ENCODE assay signal across 17 cellular contexts in genomic region chr7:131338990-131339389, GRCh38. TPM values are rescaled to one million over a fixed set of nuclear protein-coding genes. Genes with fewer than 3 reads are reported as not detected.
A peak's percentile ranks its signal among the peaks of the same experiment; 100 is the strongest.
DNase-seq lines count a peak whose midpoint lies in the region; ATAC-seq, FAIRE-seq and TF ChIP-seq lines count a peak whose summit lies in the region.
"Had no signal": no experiment of that assay in that cellular context is flagged by ENCODE, and none has a peak within 500 bp of the region (broad histone marks: within the 10 kb centered on the region; RNA-seq: fewer than 3 reads in every experiment).

No MANE protein-coding gene starts in this region.

- H3K79me1 ChIP-seq in trophoblast cell (ENCODE audit: low read length) = no peaks in the 10 kb centered on the region

- H2AK5ac ChIP-seq in trophoblast cell (ENCODE audit: low read length) = no peak overlapping the region

- no peak for DNase-seq in H54 (ENCODE audit: insufficient read length, low spot score)
- DNase-seq in glutamatergic neuron = no peak
- DNase-seq in trophoblast cell = no peak
- DNase-seq in WERI-Rb-1 = no peak
- DNase-seq: Caco-2; CD4-positive, CD25-positive, alpha-beta regulatory T cell; CD8-positive, alpha-beta T cell; DMS153; DND-41; GOT3; H7; HCEC 1CT had no signal

- H3K9me3 ChIP-seq in trophoblast cell (ENCODE audit: insufficient read depth, low read depth, low read length) (no peaks in the 10 kb centered on the region), WERI-Rb-1 (ENCODE audit: severe bottlenecking) (peaks cover 5% of the 10 kb centered on the region)

- H3K79me2 ChIP-seq in trophoblast cell (ENCODE audit: control insufficient read depth, insufficient read depth, low read length, poor library complexity) = peaks cover 2% of the 10 kb centered on the region

- H3K27me3 ChIP-seq in trophoblast cell (ENCODE audit: insufficient read depth, low read length) (no peaks in the 10 kb centered on the region), WERI-Rb-1 (ENCODE audit: insufficient read depth, low read depth, severe bottlenecking) (no peaks in the 10 kb centered on the region)
- H3K27me3 ChIP-seq: BLaER1 had no signal

- peak; percentile 20 for FAIRE-seq in H54 (lab: Jason Lieb, UNC)

- no peak overlapping the region for H3K4me3 ChIP-seq in trophoblast cell (ENCODE audit: low read depth, low read length)
- H3K4me3 ChIP-seq in WERI-Rb-1 (ENCODE audit: low read depth, low read length) = no peak overlapping the region
- H3K4me3 ChIP-seq: BLaER1 had no signal

- peaks cover 3% of the 10 kb centered on the region for H3K9me3 Mint-ChIP-seq in glutamatergic neuron (ENCODE audit: unreplicated experiment)

- H3K27ac ChIP-seq in trophoblast cell (ENCODE audit: low read depth, low read length) (no peak overlapping the region), WERI-Rb-1 (no peak overlapping the region)
- H3K27ac ChIP-seq: BLaER1, C4-2B had no signal

- H4K12ac ChIP-seq in trophoblast cell (ENCODE audit: low read depth, low read length) = no peak overlapping the region

- no peak overlapping the region for H3K14ac ChIP-seq in trophoblast cell (ENCODE audit: low read length)

- no peak overlapping the region for H2BK12ac ChIP-seq in trophoblast cell (ENCODE audit: low read length)

- H3K9ac ChIP-seq in trophoblast cell (ENCODE audit: low read length) = no peak overlapping the region
- H3K9ac ChIP-seq: BLaER1 had no signal

- no peaks in the 10 kb centered on the region for H3K4me1 ChIP-seq in trophoblast cell (ENCODE audit: control insufficient read depth in 1 of 2, insufficient read depth in 2 of 2, low read length in 2 of 2)
- H3K4me1 ChIP-seq: BLaER1 had no signal

- H2AFZ ChIP-seq in trophoblast cell (ENCODE audit: insufficient read depth, low read length, poor library complexity) = no peak overlapping the region

- H3K27me3 Mint-ChIP-seq in glutamatergic neuron (ENCODE audit: unreplicated experiment) = no peaks in the 10 kb centered on the region
- H3K27me3 Mint-ChIP-seq: B cell; CD4-positive, CD25-positive, alpha-beta regulatory T cell had no signal

- TF ChIP-seq CTCF in glutamatergic neuron (IDR thresholded peaks at IDR 0.05; ENCODE audit: partially characterized antibody, unreplicated experiment) = no peak
- no peak for TF ChIP-seq CTCF in WERI-Rb-1 (IDR thresholded peaks at IDR 0.05; ENCODE audit: low read depth, low read length)

- whole genome bisulfite sequencing in trophoblast cell (ENCODE audit: extremely low coverage, insufficient coverage, insufficient read length) = no CpG with 5 or more reads among the region's 2 CpGs

- no peak overlapping the region for H4K91ac ChIP-seq in trophoblast cell (ENCODE audit: low read depth, low read length)

- peaks cover 3% of the 10 kb centered on the region for H3K4me1 Mint-ChIP-seq in glutamatergic neuron (ENCODE audit: low read depth, unreplicated experiment)

- H3K36me3 Mint-ChIP-seq in glutamatergic neuron (ENCODE audit: unreplicated experiment) = peaks cover 9% of the 10 kb centered on the region

- no peak overlapping the region for H3K23ac ChIP-seq in trophoblast cell (ENCODE audit: low read length)

- no peak overlapping the region for H2BK5ac ChIP-seq in trophoblast cell (ENCODE audit: low read depth, low read length, poor library complexity)

- ATAC-seq in HG03095 (IDR thresholded peaks at IDR 0.05; ENCODE audit: unreplicated experiment) = no peak
- no peak for ATAC-seq in HG03565 (IDR thresholded peaks at IDR 0.05; ENCODE audit: unreplicated experiment)
- ATAC-seq: CD8-positive, alpha-beta T cell had no signal

- H3K4ac ChIP-seq in trophoblast cell (ENCODE audit: low read depth, low read length) = peak overlapping the region; percentile 62

- H3K27ac Mint-ChIP-seq in glutamatergic neuron (ENCODE audit: unreplicated experiment) = peak overlapping the region; percentile 44
- H3K27ac Mint-ChIP-seq: B cell; CD4-positive, CD25-positive, alpha-beta regulatory T cell; CD8-positive, alpha-beta T cell had no signal

- no peak overlapping the region for H4K8ac ChIP-seq in trophoblast cell (ENCODE audit: low read depth, low read length)

- H3K4me3 Mint-ChIP-seq in glutamatergic neuron (ENCODE audit: unreplicated experiment) = no peak overlapping the region
- H3K4me3 Mint-ChIP-seq: B cell; CD8-positive, alpha-beta T cell had no signal

- no peak overlapping the region for H2BK120ac ChIP-seq in trophoblast cell (ENCODE audit: insufficient read depth, low read length, poor library complexity)

- no peak overlapping the region for H3K18ac ChIP-seq in trophoblast cell (ENCODE audit: low read length)

- H3K36me3 ChIP-seq in trophoblast cell (ENCODE audit: control insufficient read depth in 1 of 2, insufficient read depth in 2 of 2, low read length in 2 of 2) = no peaks in the 10 kb centered on the region
- no peaks in the 10 kb centered on the region for H3K36me3 ChIP-seq in WERI-Rb-1

- H3K4me2 ChIP-seq in trophoblast cell (ENCODE audit: low read length) = no peak overlapping the region
- H3K4me2 ChIP-seq: BLaER1 had no signal

- TF ChIP-seq POLR2A in H54 (IDR thresholded peaks at IDR 0.05; ENCODE audit: low read depth, low read length) = no peak

RNA-seq across cellular contexts. Expression of gene MKLN1, which starts 11.3 kb away (rescaled TPM):
- 36.7 TPM for total RNA-seq in glutamatergic neuron (ENCODE audit: unreplicated experiment)
- polyA plus RNA-seq in trophoblast cell (2013) = 23.4 and 24.4 TPM in 2 replicates
